8 cellular contexts compared by ENCODE assay signal in genomic region chr5:33435893-33436490, GRCh38. TPM values are rescaled to one million over a fixed set of nuclear protein-coding genes. Genes with fewer than 3 reads are reported as not detected.
DNase-seq lines count a peak whose midpoint lies in the region; ATAC-seq and TF ChIP-seq lines count a peak whose summit lies in the region.
"Not testable (repeated sequence)": the region's sequence is repeated elsewhere in the genome, so short reads cannot be mapped to it uniquely, and the experiment has no call there.

No MANE protein-coding gene starts in this region.

- not testable (repeated sequence) for H3K4me3 ChIP-seq in IMR-90 (ENCODE audit: insufficient read depth, low read depth, low read length); NT2/D1 (ENCODE audit: insufficient read length, low read depth)

- TF ChIP-seq RAD21 in IMR-90 (IDR thresholded peaks at IDR 0.05; ENCODE audit: low read length) = peak; percentile 84

- H2AK5ac ChIP-seq in IMR-90 (ENCODE audit: low read depth, low read length) = not testable (repeated sequence)

- H3K36me3 Mint-ChIP-seq in activated CD8-positive, alpha-beta memory T cell treated with anti-CD3 and anti-CD28 coated beads, Interleukin-2, amount 10 ng/mL, durations not matched to agents 7 days and 5 days; endothelial cell (ENCODE audit: low read depth, unreplicated experiment): not testable (repeated sequence)

- not testable (repeated sequence) for H4K91ac ChIP-seq in IMR-90 (ENCODE audit: insufficient read depth, low read depth, low read length)

- intact Hi-C loops in IMR-90 (cut with micrococcal nuclease) = loop anchor here (1.0 kb wide), 3 partner anchors 498 to 561 kb away; no protein-coding TSS in a partner anchor

- not testable (repeated sequence) for H3K9me3 Mint-ChIP-seq in activated CD8-positive, alpha-beta memory T cell treated with anti-CD3 and anti-CD28 coated beads, Interleukin-2, amount 10 ng/mL, durations not matched to agents 7 days and 5 days (ENCODE audit: low read depth); endothelial cell (ENCODE audit: unreplicated experiment)

- POLR2A ChIA-PET in IMR-90 (lab: Charles Lee; ENCODE audit: unreplicated experiment) = not testable (repeated sequence)

- TF ChIP-seq POLR2A in IMR-90 (IDR thresholded peaks at IDR 0.05; ENCODE audit: low read depth, low read length) = not testable (repeated sequence)

- not testable (repeated sequence) for H4K8ac ChIP-seq in IMR-90 (ENCODE audit: low read depth in 2 of 2, low read length in 2 of 2)

- peaks cover 11 to 20% of the 10 kb centered on the region in 2 experiments for H3K79me1 ChIP-seq in IMR-90 (ENCODE audit: low read depth in 1 of 2, low read length in 2 of 2)

- not testable (repeated sequence) for H2BK120ac ChIP-seq in IMR-90 (ENCODE audit: low read depth, low read length)

- not testable (repeated sequence) for H3K27me3 Mint-ChIP-seq in activated CD8-positive, alpha-beta memory T cell treated with anti-CD3 and anti-CD28 coated beads, Interleukin-2, amount 10 ng/mL, durations not matched to agents 7 days and 5 days; endothelial cell (ENCODE audit: unreplicated experiment)

- not testable (repeated sequence) for H3K9me1 ChIP-seq in IMR-90 (ENCODE audit: insufficient read depth, low read length)

- H3K27me3 ChIP-seq in IMR-90 (ENCODE audit: control insufficient read depth, insufficient read depth, low read length); NT2/D1 (ENCODE audit: insufficient read depth, insufficient read length): not testable (repeated sequence)

- not testable (repeated sequence) for H2BK5ac ChIP-seq in IMR-90 (ENCODE audit: low read depth, low read length, poor library complexity, severe bottlenecking)

- not testable (repeated sequence) for H2AFZ ChIP-seq in IMR-90 (replicated peaks; ENCODE audit: low read length, poor library complexity)

- H3K4ac ChIP-seq in IMR-90 (ENCODE audit: low read depth, low read length) = not testable (repeated sequence)

- dilution Hi-C loops in IMR-90 (cut with HindIII; ENCODE audit: low sequenced_read_pairs, unreplicated experiment) = not testable (repeated sequence)

- H2BK15ac ChIP-seq in IMR-90 (ENCODE audit: low read depth, low read length) = not testable (repeated sequence)

- not testable (repeated sequence) for H3K14ac ChIP-seq in IMR-90 (replicated peaks; ENCODE audit: low read depth, low read length)

- H4K20me1 ChIP-seq in IMR-90 (ENCODE audit: insufficient read depth, low read length) = not testable (repeated sequence)

- ATAC-seq in GM21737 (IDR thresholded peaks at IDR 0.05; ENCODE audit: unreplicated experiment) = peak; percentile 36
- ATAC-seq in IMR-90 (ENCODE audit: low read depth) = peak; percentile 18
- ATAC-seq in activated CD8-positive, alpha-beta memory T cell treated with anti-CD3 and anti-CD28 coated beads, Interleukin-2, amount 10 ng/mL, durations not matched to agents 7 days and 5 days = peak; percentile 31

- peaks cover 13% of the 10 kb centered on the region for H3K4me1 Mint-ChIP-seq in activated CD8-positive, alpha-beta memory T cell treated with anti-CD3 and anti-CD28 coated beads, Interleukin-2, amount 10 ng/mL, durations not matched to agents 7 days and 5 days
- H3K4me1 Mint-ChIP-seq in endothelial cell (ENCODE audit: unreplicated experiment) = not testable (repeated sequence)

- not testable (repeated sequence) for H4K5ac ChIP-seq in IMR-90 (ENCODE audit: low read depth, low read length)

- BruUV-seq in IMR-90 (replicated peaks; lab: Mats Ljungman, UMichigan) = not testable (repeated sequence)

- H2AK9ac ChIP-seq in IMR-90 (replicated peaks; ENCODE audit: low read depth, low read length, poor library complexity) = not testable (repeated sequence)

- H3K56ac ChIP-seq in IMR-90 (ENCODE audit: extremely low read depth, insufficient read depth, low read length) = not testable (repeated sequence)

- in situ Hi-C loops in IMR-90 (cut with MboI; ENCODE audit: low sequenced_read_pairs) = loop anchor here (25.0 kb wide), 1 partner anchor 1026 kb away; no protein-coding TSS in a partner anchor

- not testable (repeated sequence) for H3K27ac ChIP-seq in IMR-90 (ENCODE audit: insufficient read depth, low read length)

- DNase-seq in Daoy (ENCODE audit: low read depth) (peak; percentile 66), IMR-90 (peak; percentile 75), NT2/D1 (ENCODE audit: low read depth, low spot score) (peak; percentile 54), endothelial cell (ENCODE audit: low spot score) (peak; percentile 66), middle frontal gyrus (ENCODE audit: extremely low spot score, low spot score) (peak; percentile 61)
- DNase-seq in activated CD8-positive, alpha-beta memory T cell treated with anti-CD3 and anti-CD28 coated beads, Interleukin-2, amount 10 ng/mL, durations not matched to agents 7 days and 5 days = peak; percentile 81
- peak; percentile 14 to 42 for DNase-seq in stimulated activated CD8-positive, alpha-beta memory T cell treated with anti-CD3 and anti-CD28 coated beads, Interleukin-7, amount 100 ng/mL, for 48 hours (ENCODE audit: extremely low read depth in 1 of 2, low read depth in 1 of 2)

- not testable (repeated sequence) for H3K36me3 ChIP-seq in IMR-90 (ENCODE audit: control insufficient read depth, insufficient read depth, low read length); NT2/D1 (ENCODE audit: insufficient read depth, insufficient read length, low read length)

- CTCF ChIA-PET in IMR-90 (lab: Yijun Ruan, JAX) = interaction anchor here (1.7 kb wide), 1 partner anchor 534 kb away, joined by 12 read pairs; no protein-coding TSS in a partner anchor
- CTCF ChIA-PET in activated CD8-positive, alpha-beta memory T cell treated with anti-CD3 and anti-CD28 coated beads, Interleukin-2, amount 10 ng/mL, durations not matched to agents 7 days and 5 days (lab: Charles Lee) = interaction anchor here (0.6 to 2.7 kb wide), 10 partner anchors 12 to 567 kb away, joined by 3 to 25 read pairs (median 4); partner anchors contain the start of gene RXFP3

- H3K4me1 ChIP-seq in IMR-90 (ENCODE audit: control insufficient read depth, insufficient read depth, low read length); NT2/D1 (ENCODE audit: insufficient read depth, insufficient read length): not testable (repeated sequence)

- H3K9ac ChIP-seq in IMR-90 (ENCODE audit: low read depth, low read length); NT2/D1 (ENCODE audit: insufficient read length, low read depth): not testable (repeated sequence)

- H3K23ac ChIP-seq in IMR-90 (ENCODE audit: low read depth, low read length) = not testable (repeated sequence)

- H3K18ac ChIP-seq in IMR-90 (ENCODE audit: low read depth, low read length) = not testable (repeated sequence)

- not testable (repeated sequence) for H3K9me3 ChIP-seq in IMR-90 (ENCODE audit: control insufficient read depth, insufficient read depth, low read length); NT2/D1 (ENCODE audit: insufficient read depth, low read length)

- 0% methylated on average over 1 of the region's 5 CpGs; no CpG with 5 or more reads in 1 of the 2 experiments for WGBS in IMR-90 (ENCODE audit: extremely low coverage in 2 of 2, insufficient read length in 1 of 2), 2 experiments

- peak; percentile 82 for TF ChIP-seq CTCF in IMR-90 (conservative IDR thresholded peaks at IDR 0.05; ENCODE audit: low read depth, low read length)
- TF ChIP-seq CTCF in endothelial cell (IDR thresholded peaks at IDR 0.05; ENCODE audit: unreplicated experiment) = peak; percentile 65

- H3K4me2 ChIP-seq in IMR-90 (ENCODE audit: low read depth, low read length) = not testable (repeated sequence)

- H2BK20ac ChIP-seq in IMR-90 (ENCODE audit: low read depth, low read length) = not testable (repeated sequence)

- H3K4me3 Mint-ChIP-seq in activated CD8-positive, alpha-beta memory T cell treated with anti-CD3 and anti-CD28 coated beads, Interleukin-2, amount 10 ng/mL, durations not matched to agents 7 days and 5 days; endothelial cell (ENCODE audit: unreplicated experiment): not testable (repeated sequence)

- not testable (repeated sequence) for H3K27ac Mint-ChIP-seq in activated CD8-positive, alpha-beta memory T cell treated with anti-CD3 and anti-CD28 coated beads, Interleukin-2, amount 10 ng/mL, durations not matched to agents 7 days and 5 days; endothelial cell (ENCODE audit: unreplicated experiment)

TF ChIP-seq in IMR-90, 13 proteins besides CTCF, POLR2A, EP300 and RAD21:
- TF ChIP-seq BHLHE40 (IDR thresholded peaks at IDR 0.05; ENCODE audit: low read depth, low read length) = peak; percentile 34; the same call in 1 of the 2 replicates
- TF ChIP-seq SMC3 (IDR thresholded peaks at IDR 0.05; ENCODE audit: low read depth, low read length) = peak; percentile 72

RNA-seq across cellular contexts. Expression of gene TARS1, which starts 4.8 kb away (rescaled TPM):
- total RNA-seq in Daoy (2014; rRNA removed; shearing (Covaris generic)) = 308 and 395 TPM in 2 replicates
- total RNA-seq in IMR-90 (2012; rRNA removed) = 175 and 219 TPM in 2 replicates
- 68.4 and 90.8 TPM in 2 replicates for polyA plus RNA-seq in IMR-90 (2012; rRNA removed)
- polyA plus RNA-seq in IMR-90 (2012; cell fraction: cytosol; rRNA removed) = 16.3 and 29.2 TPM in 2 replicates
- polyA plus RNA-seq in IMR-90 (2012; cell fraction: nucleus; rRNA removed; ENCODE audit: low replicate concordance) = 8.5 and 62.4 TPM in 2 replicates
- total RNA-seq in activated CD8-positive, alpha-beta memory T cell treated with anti-CD3 and anti-CD28 coated beads, Interleukin-2, amount 10 ng/mL, durations not matched to agents 7 days and 5 days = 100 to 1,000 TPM; 157 to 240 TPM
- 163 TPM for total RNA-seq in endothelial cell (ENCODE audit: unreplicated experiment)

Comparison
In these comparisons a context has a peak if more than half of its experiments do, and no peak if none do; other contexts are left out.
1. DNase-seq: peak in every context shown above with its lines; median percentile 81 in activated CD8-positive, alpha-beta memory T cell treated with anti-CD3 and anti-CD28 coated beads, Interleukin-2, amount 10 ng/mL, durations not matched to agents 7 days and 5 days; 75 in IMR-90; 66 in Daoy; 66 in endothelial cell; 61 in middle frontal gyrus; 54 in NT2/D1; 28 in stimulated activated CD8-positive, alpha-beta memory T cell treated with anti-CD3 and anti-CD28 coated beads, Interleukin-7, amount 100 ng/mL, for 48 hours.